In genomic region chr16:72596373-72596772, GRCh38 we compare ENCODE assay signal across 10 cellular contexts.
"Had no signal": no experiment of that assay in that cellular context is flagged by ENCODE, and none has a peak within 500 bp of the region (broad histone marks: within the 10 kb centered on the region; RNA-seq: fewer than 3 reads in every experiment).

No MANE protein-coding gene starts in this region.

- H2AFZ ChIP-seq: GM23248 had no signal

- ATAC-seq: HCT116, K562 had no signal

- H3K9me3 ChIP-seq: HAP-1 had no signal

- H3K27ac Mint-ChIP-seq: HFFc6 had no signal

- H3K36me3 ChIP-seq: HAP-1 had no signal

- DNase-seq: GM23248, GOT3, H7, HFFc6, IMR-90, KG1 had no signal

- H3K4me3 ChIP-seq: GM23248, HAP-1, K562 had no signal

- H3K4me1 ChIP-seq: HAP-1 had no signal

- H3K27ac ChIP-seq: GM23248 had no signal

- H3K9ac ChIP-seq: GM23248 had no signal

- H3K9me3 Mint-ChIP-seq: HFFc6 had no signal

- H3K4me3 Mint-ChIP-seq: HFFc6 had no signal

- FAIRE-seq: HTR-8/SVneo, K562 had no signal
